In the genomic region with DNA sequence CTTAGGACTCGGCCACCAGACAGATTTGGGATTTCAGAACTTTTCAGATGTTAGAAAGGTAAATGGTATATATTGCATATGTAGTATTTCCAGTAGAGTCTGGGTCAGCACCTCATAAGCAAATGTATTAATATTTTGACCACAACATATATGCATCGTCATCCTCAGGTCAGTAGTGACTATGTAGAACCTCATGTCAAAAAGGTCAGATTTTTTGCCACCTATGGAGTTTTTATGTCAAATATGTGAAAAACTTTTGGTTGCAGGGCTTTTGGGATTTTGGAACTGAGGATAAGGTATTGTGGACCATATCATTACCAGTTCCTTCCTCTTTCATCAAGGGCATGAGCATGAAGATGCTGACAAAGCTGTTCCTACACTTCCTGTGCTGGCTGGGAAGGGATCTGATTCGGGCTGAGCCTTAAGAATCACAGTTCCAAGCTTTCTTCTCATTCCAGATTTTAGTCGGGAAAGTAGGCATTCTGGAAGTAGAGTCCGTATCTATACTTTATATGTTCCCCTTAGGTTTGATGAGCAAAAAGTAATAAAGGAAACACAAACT, we compare ENCODE assay signal across 23 cellular contexts.
A peak's percentile ranks its signal among the peaks of the same experiment; 100 is the strongest.
DNase-seq lines count a peak whose midpoint lies in the region; ATAC-seq, FAIRE-seq and TF ChIP-seq lines count a peak whose summit lies in the region.
"Had no signal": no experiment of that assay in that cellular context is flagged by ENCODE, and none has a peak within 500 bp of the region (broad histone marks: within the 10 kb centered on the region; RNA-seq: fewer than 3 reads in every experiment).

No MANE protein-coding gene starts in this region.

- no peak for TF ChIP-seq POLR2A in K562 (conservative IDR thresholded peaks at IDR 0.05)

- 76% methylated on average over 5 of the region's 5 CpGs for WGBS in K562 (ENCODE audit: insufficient coverage, low coverage, missing lambda C conversion rate)
- WGBS in mesenchymal stem cell = 100% methylated on average over 2 of the region's 5 CpGs

- H2BK12ac ChIP-seq in mesenchymal stem cell (ENCODE audit: low read length in 2 of 2) = no peak overlapping the region

- H3K4me1 ChIP-seq in right atrium auricular region (peaks cover 0 to 17% of the 10 kb centered on the region in 2 donors), K562 (replicated peaks in 1 of 2; ENCODE audit: control insufficient read depth in 2 of 2, insufficient read depth in 2 of 2, low read length in 2 of 2) (peaks cover 8 to 40% of the 10 kb centered on the region in 2 experiments), mesenchymal stem cell (ENCODE audit: control insufficient read depth, insufficient read depth, low read depth, low read length) (peaks cover 1% of the 10 kb centered on the region)
- H3K4me1 ChIP-seq: SJCRH30 had no signal

- no peak for TF ChIP-seq CTCF in right atrium auricular region (IDR thresholded peaks at IDR 0.05)
- no peak for TF ChIP-seq CTCF in K562 (IDR thresholded peaks at IDR 0.05 in 2 of 3, conservative IDR thresholded peaks at IDR 0.05 in 1 of 3; ENCODE audit: insufficient read depth in 2 of 3, low read depth in 1 of 3, low read length in 3 of 3)
- TF ChIP-seq CTCF in type B pancreatic cell (conservative IDR thresholded peaks at IDR 0.05) = no peak

- BruUV-seq in K562 (replicated peaks; lab: Mats Ljungman, UMichigan) = no TSS peak

- no peak overlapping the region for H3K18ac ChIP-seq in mesenchymal stem cell (ENCODE audit: low read depth in 1 of 2, low read length in 2 of 2)

- H3K36me3 Mint-ChIP-seq in type B pancreatic cell = peaks cover 3% of the 10 kb centered on the region

- FAIRE-seq in K562 (lab: Jason Lieb, UNC) = no peak
- FAIRE-seq: GM12892, GM19239, H54 had no signal

- no peaks in the 10 kb centered on the region for H3K9me1 ChIP-seq in K562 (ENCODE audit: control insufficient read depth, insufficient read depth, low read length)

- H3K4me2 ChIP-seq in K562 (ENCODE audit: insufficient read depth, low read length) (no peak overlapping the region), mesenchymal stem cell (ENCODE audit: low read length, poor library complexity, severe bottlenecking) (no peak overlapping the region)

- H3K9me3 ChIP-seq in right atrium auricular region (no peaks in the 10 kb centered on the region), K562 (replicated peaks; ENCODE audit: control insufficient read depth, insufficient read depth, low read depth, low read length) (no peaks in the 10 kb centered on the region), mesenchymal stem cell (ENCODE audit: control insufficient read depth, low read length) (no peaks in the 10 kb centered on the region)
- H3K9me3 ChIP-seq: SJCRH30 had no signal

- no peak overlapping the region for H2BK15ac ChIP-seq in mesenchymal stem cell (ENCODE audit: low read depth, poor library complexity, severe bottlenecking)

- no peaks in the 10 kb centered on the region for H4K20me1 ChIP-seq in K562 (replicated peaks; ENCODE audit: control insufficient read depth, insufficient read depth, low read length)

- H3K9me3 Mint-ChIP-seq in type B pancreatic cell = no peaks in the 10 kb centered on the region

- intact Hi-C loops in Right ventricle myocardium superior (cut with DNase I) = no loop called here
- intact Hi-C loops in K562 (cut with micrococcal nuclease) = loop anchor here (1.0 kb wide), 1 partner anchor 47 kb away; no protein-coding TSS in a partner anchor

- H2BK120ac ChIP-seq in mesenchymal stem cell (ENCODE audit: low read depth, low read length) = no peak overlapping the region

- H3K79me2 ChIP-seq in K562 (ENCODE audit: control insufficient read depth, insufficient read depth, low read length) = no peaks in the 10 kb centered on the region

- H3K27me3 ChIP-seq in right atrium auricular region = no peaks in the 10 kb centered on the region
- H3K27me3 ChIP-seq in K562 (ENCODE audit: control insufficient read depth in 2 of 2, insufficient read depth in 2 of 2, low read length in 2 of 2) = no peaks in the 10 kb centered on the region
- no peaks in the 10 kb centered on the region for H3K27me3 ChIP-seq in mesenchymal stem cell (ENCODE audit: control insufficient read depth in 1 of 2, insufficient read depth in 1 of 2, low read length in 2 of 2)
- H3K27me3 ChIP-seq: SJCRH30 had no signal

- H3K4me3 Mint-ChIP-seq in type B pancreatic cell = no peak overlapping the region

- H3K27me3 Mint-ChIP-seq in type B pancreatic cell = no peaks in the 10 kb centered on the region

- POLR2A ChIA-PET in K562 (lab: Yijun Ruan, JAX) = interaction anchor here (1.1 to 1.5 kb wide), 6 partner anchors 9 to 91 kb away, joined by 3 to 10 read pairs (median 4); no protein-coding TSS in a partner anchor

- DNase-seq in Right ventricle myocardium superior (no peak), right atrium auricular region (ENCODE audit: low spot score) (no peak), K562 (ENCODE audit: extremely low read depth in 1 of 4, low spot score in 3 of 4) (no peak), mesenchymal stem cell (no peak), type B pancreatic cell (ENCODE audit: extremely low spot score, unreplicated experiment) (no peak), NCI-H1436 treated with DMSO at 0.1 percent for 48 hours (lab: John Stamatoyannopoulos, UW) (no peak)
- DNase-seq: 8988T, Calu3, DMS153, DND-41, KG1, MM.1S, NCI-H1092, NCI-H1417 treated with DMSO at 0.1 percent for 48 hours, NCI-H187 treated with DMSO at 0.1 percent for 48 hours, NCI-H2171 treated with DMSO at 0.1 percent for 48 hours, NCI-H524, NCI-H774, SJCRH30 had no signal

- H3K36me3 ChIP-seq in right atrium auricular region (no peaks in the 10 kb centered on the region), K562 (ENCODE audit: control insufficient read depth, insufficient read depth, low read length) (no peaks in the 10 kb centered on the region), mesenchymal stem cell (ENCODE audit: control insufficient read depth in 1 of 2, insufficient read depth in 2 of 2, low read depth in 1 of 2, low read length in 2 of 2) (peaks cover 0 to 23% of the 10 kb centered on the region in 2 experiments)
- H3K36me3 ChIP-seq: SJCRH30 had no signal

- H3K4me3 ChIP-seq in right atrium auricular region (no peak overlapping the region), K562 (no peak overlapping the region), mesenchymal stem cell (ENCODE audit: insufficient read depth in 1 of 2, low read depth in 1 of 2, low read length in 2 of 2) (no peak overlapping the region)
- H3K4me3 ChIP-seq: SJCRH30 had no signal

- no peak for TF ChIP-seq RAD21 in K562 (CRISPR knock-in tag; conservative IDR thresholded peaks at IDR 0.05 in 1 of 2, IDR thresholded peaks at IDR 0.05 in 1 of 2)

- no peak overlapping the region for H4K8ac ChIP-seq in mesenchymal stem cell (ENCODE audit: low read length)

- H2AFZ ChIP-seq in K562 (ENCODE audit: low read depth, low read length) (no peak overlapping the region), mesenchymal stem cell (ENCODE audit: low read depth, low read length) (no peak overlapping the region)

- in situ Hi-C loops in K562 (cut with MboI) = no loop called here

- H3K79me1 ChIP-seq in mesenchymal stem cell (replicated peaks; ENCODE audit: low read length, poor library complexity, severe bottlenecking) = peaks cover 7% of the 10 kb centered on the region

- H3K9ac ChIP-seq in K562 (ENCODE audit: insufficient read depth in 1 of 2, low read depth in 2 of 2, low read length in 2 of 2) (no peak overlapping the region), mesenchymal stem cell (ENCODE audit: low read length) (peak overlapping the region; percentile 12)

- H3K14ac ChIP-seq in mesenchymal stem cell (ENCODE audit: low read length in 2 of 2) = no peak overlapping the region

- H3K27ac ChIP-seq in right atrium auricular region = no peak overlapping the region
- no peak overlapping the region for H3K27ac ChIP-seq in K562 (ENCODE audit: extremely low read depth, low read depth, low read length)
- H3K27ac ChIP-seq in mesenchymal stem cell (ENCODE audit: low read length, poor library complexity, severe bottlenecking) = no peak overlapping the region
- H3K27ac ChIP-seq: SJCRH30 had no signal

- CTCF ChIA-PET in K562 (lab: Yijun Ruan, JAX; ENCODE audit: low intra/inter-chr PET ratio) = no interaction called here

- H3K27ac Mint-ChIP-seq in type B pancreatic cell = no peak overlapping the region

- H2AK5ac ChIP-seq in mesenchymal stem cell (ENCODE audit: low read length, severe bottlenecking) = no peak overlapping the region

- ATAC-seq in Right ventricle myocardium superior (ENCODE audit: poor library complexity) (peak; percentile 46), K562 (no peak), GM21447 (IDR thresholded peaks at IDR 0.05; ENCODE audit: unreplicated experiment) (no peak)

- H3K4ac ChIP-seq in mesenchymal stem cell (ENCODE audit: low read depth in 1 of 2, low read length in 2 of 2) = no peak overlapping the region

- H4K91ac ChIP-seq in mesenchymal stem cell (ENCODE audit: low read length) = no peak overlapping the region

- no peak overlapping the region for H3K23ac ChIP-seq in mesenchymal stem cell (ENCODE audit: low read length in 2 of 2)

- no peak overlapping the region for H2BK5ac ChIP-seq in mesenchymal stem cell (ENCODE audit: low read depth, low read length, poor library complexity, severe bottlenecking)

- TF ChIP-seq EP300 in K562 (IDR thresholded peaks at IDR 0.05; ENCODE audit: low read length) = no peak

- H3K4me1 Mint-ChIP-seq in type B pancreatic cell (ENCODE audit: unreplicated experiment) = no peaks in the 10 kb centered on the region

TF ChIP-seq in K562, 482 proteins besides CTCF, POLR2A, EP300 and RAD21 (continues in another document):
- TF ChIP-seq SPI1 (IDR thresholded peaks at IDR 0.05; ENCODE audit: borderline replicate concordance, low read depth, low read length) = peak; percentile 54; the same call in 1 of the 2 replicates
- no peak for TF ChIP-seq ZNF174 (CRISPR knock-in tag; IDR thresholded peaks at IDR 0.05)
- no peak for TF ChIP-seq ZNF785 (CRISPR knock-in tag; IDR thresholded peaks at IDR 0.05)
- no peak for TF ChIP-seq ZNF589 (CRISPR knock-in tag; IDR thresholded peaks at IDR 0.05; ENCODE audit: low read depth)
- no peak for TF ChIP-seq NCOA2 (IDR thresholded peaks at IDR 0.05; ENCODE audit: partially characterized antibody in 2 of 2)
- TF ChIP-seq MAFF (IDR thresholded peaks at IDR 0.05; ENCODE audit: low read length) = peak; percentile 46; the same call in 1 of the 2 replicates
- TF ChIP-seq NR2C2 (CRISPR knock-in tag; IDR thresholded peaks at IDR 0.05) = no peak
- TF ChIP-seq NR2C2 (tag; IDR thresholded peaks at IDR 0.05) = peak; percentile 8; the same call in 1 of the 2 replicates
